ENCODE assay signal across 22 cellular contexts in genomic region chr18:45353530-45353929, GRCh38.
A peak's percentile ranks its signal among the peaks of the same experiment; 100 is the strongest.
DNase-seq lines count a peak whose midpoint lies in the region; ATAC-seq, FAIRE-seq and TF ChIP-seq lines count a peak whose summit lies in the region.
"Had no signal": no experiment of that assay in that cellular context is flagged by ENCODE, and none has a peak within 500 bp of the region (broad histone marks: within the 10 kb centered on the region; RNA-seq: fewer than 3 reads in every experiment).

No MANE protein-coding gene starts in this region.

- H3K9me3 ChIP-seq in A549 (no peaks in the 10 kb centered on the region), MG63 (no peaks in the 10 kb centered on the region), left lung (no peaks in the 10 kb centered on the region), A673 (ENCODE audit: low read depth, low read length, poor library complexity, severe bottlenecking) (no peaks in the 10 kb centered on the region)

- TF ChIP-seq EP300 in A549 (IDR thresholded peaks at IDR 0.05): no peak

- H3K27me3 ChIP-seq in MG63 (no peaks in the 10 kb centered on the region; the same call in 1 of the 2 replicates), left lung (no peaks in the 10 kb centered on the region), A673 (replicated peaks; ENCODE audit: insufficient read depth, low read depth, low read length, poor library complexity) (peaks cover 4% of the 10 kb centered on the region)

- TF ChIP-seq RAD21 in A549 (conservative IDR thresholded peaks at IDR 0.05 in 1 of 2, IDR thresholded peaks at IDR 0.05 in 1 of 2): no peak

- DNase-seq in A549 (ENCODE audit: low read depth in 1 of 2, low spot score in 1 of 2) (peak; percentile 1 to 4), MG63 (peak; percentile 5), epithelial cell of esophagus (ENCODE audit: low read depth) (peak; percentile 84), left lung (no peak), A673 (ENCODE audit: low spot score) (no peak), foreskin melanocyte (no peak), ACHN (no peak)
- DNase-seq: activated CD4-positive, alpha-beta memory T cell treated with anti-CD3 and anti-CD28 coated beads for 36 hours; activated gamma-delta T cell; dermis blood vessel endothelial cell; hypothalamus; kidney; mesenchymal stem cell; naive B cell; NCI-H146; NCI-H748 treated with DMSO at 0.1 percent for 48 hours; occipital lobe; right cardiac atrium; SHP77; SW 1271; trophoblast cell had no signal

- H3K27ac ChIP-seq in A549 (no peak overlapping the region), left lung (no peak overlapping the region), A673 (ENCODE audit: low read depth, low read length, poor library complexity, severe bottlenecking) (no peak overlapping the region)

- no peak for FAIRE-seq in A549 (lab: Jason Lieb, UNC)
- FAIRE-seq: kidney had no signal

- no peak for TF ChIP-seq CTCF in A549 (IDR thresholded peaks at IDR 0.05)
- TF ChIP-seq CTCF in epithelial cell of esophagus (IDR thresholded peaks at IDR 0.05; ENCODE audit: insufficient read depth, low read depth, low read length, missing control alignments): no peak
- no peak for TF ChIP-seq CTCF in left lung (IDR thresholded peaks at IDR 0.05)
- no peak for TF ChIP-seq CTCF in A673 (conservative IDR thresholded peaks at IDR 0.05; ENCODE audit: low read depth, low read length)

- H3K4me1 ChIP-seq in A549 (no peaks in the 10 kb centered on the region), left lung (no peaks in the 10 kb centered on the region), A673 (ENCODE audit: insufficient read depth, low read length, poor library complexity, severe bottlenecking) (no peaks in the 10 kb centered on the region)

- in situ Hi-C loops in ACHN (cut with HindIII; ENCODE audit: low pct_ligation_motif_present, low pct_unique_long_range_greater_than_20kb, low sequenced_read_pairs): no loop called here

- H3K4me2 ChIP-seq in A549: no peak overlapping the region

- POLR2A ChIA-PET in A549 (lab: Yijun Ruan, JAX): no interaction called here
- POLR2A ChIA-PET in A673 (lab: Charles Lee; ENCODE audit: low non-redundant PET): no interaction called here

- no peak for TF ChIP-seq POLR2A in A549 (IDR thresholded peaks at IDR 0.05; ENCODE audit: low read length)

- WGBS in A549 (ENCODE audit: missing lambda C conversion rate): 6% methylated on average over 2 of the region's 2 CpGs

- ATAC-seq in A549 (no peak), left lung (peak; percentile 57), GM18511 (IDR thresholded peaks at IDR 0.05; ENCODE audit: unreplicated experiment) (no peak)
- ATAC-seq: right cardiac atrium had no signal

- H3K36me3 ChIP-seq in MG63 (no peaks in the 10 kb centered on the region), left lung (no peaks in the 10 kb centered on the region), A673 (ENCODE audit: insufficient read depth, low read length, poor library complexity, severe bottlenecking) (no peaks in the 10 kb centered on the region)

- H3K4me3 ChIP-seq in A549: no peak overlapping the region
- H3K4me3 ChIP-seq in MG63: no peak overlapping the region
- no peak overlapping the region for H3K4me3 ChIP-seq in epithelial cell of esophagus (ENCODE audit: low read length)
- H3K4me3 ChIP-seq in left lung: no peak overlapping the region
- no peak overlapping the region for H3K4me3 ChIP-seq in A673 (ENCODE audit: low read depth, low read length, poor library complexity, severe bottlenecking)

- intact Hi-C loops in left lung (cut with DNase I): no loop called here
- intact Hi-C loops in A673 (cut with micrococcal nuclease; ENCODE audit: unreplicated experiment): no loop called here

- CTCF ChIA-PET in A549 (lab: Yijun Ruan, JAX) (no interaction called here), A673 (lab: Charles Lee) (no interaction called here)

- no TSS peak for BruUV-seq in A673 (replicated peaks; lab: Mats Ljungman, UMichigan)

TF ChIP-seq in A549, 52 proteins besides CTCF, POLR2A, EP300 and RAD21:
- TF ChIP-seq PBX3 (IDR thresholded peaks at IDR 0.05) (no peak), REST (IDR thresholded peaks at IDR 0.05) (no peak), E2F6 (IDR thresholded peaks at IDR 0.05; ENCODE audit: borderline replicate concordance, low read depth) (no peak), POLR2AphosphoS2 (conservative IDR thresholded peaks at IDR 0.05; ENCODE audit: low read length) (no peak), RARB (CRISPR knock-in tag; IDR thresholded peaks at IDR 0.05) (no peak), CHD2 (IDR thresholded peaks at IDR 0.05; ENCODE audit: low read length, partially characterized antibody) (no peak), SMC3 (IDR thresholded peaks at IDR 0.05) (no peak), TP53 (CRISPR knock-in tag; IDR thresholded peaks at IDR 0.05) (no peak), ZNF302 (CRISPR knock-in tag; IDR thresholded peaks at IDR 0.05) (no peak)

Comparison
In these comparisons a context has a peak if more than half of its experiments do, and no peak if none do; other contexts are left out.
1. DNase-seq: peak in A549 (2 of 2), MG63 (single experiment) and epithelial cell of esophagus (single experiment); none in left lung (0 of 2), A673 (single experiment), foreskin melanocyte (single experiment) and ACHN (single experiment).